In the genomic region with DNA sequence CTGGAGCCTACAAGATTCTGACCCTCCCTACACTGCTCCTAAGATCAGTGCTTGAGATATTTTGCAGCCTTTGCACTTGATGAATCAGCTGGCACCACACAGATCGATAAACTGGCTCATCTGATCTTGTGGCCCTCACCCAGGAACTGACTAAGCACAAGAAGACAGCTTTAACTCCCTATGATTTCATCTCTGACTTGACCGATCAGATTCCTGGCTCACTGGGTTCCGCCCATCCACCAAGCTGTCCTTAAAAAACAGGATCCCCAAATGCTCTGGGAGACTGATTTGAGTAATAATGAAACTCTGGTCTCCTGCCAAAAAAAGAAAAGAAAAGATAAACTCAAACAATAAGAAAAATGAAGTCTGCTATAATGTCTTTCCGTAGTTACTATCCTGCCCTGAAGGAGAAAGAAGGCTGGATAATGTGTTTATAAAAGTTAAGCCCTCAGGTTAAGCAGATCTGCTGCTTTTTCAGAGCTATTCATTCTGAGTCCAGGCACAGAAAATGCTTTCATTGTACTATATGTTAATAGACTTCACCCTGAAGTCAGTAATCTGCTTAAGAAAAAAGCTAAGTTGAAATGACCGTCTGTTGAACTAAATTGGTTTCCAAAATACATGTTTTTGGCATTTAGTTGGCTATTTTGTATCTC, we compare ENCODE assay signal across 1 cellular context.
TF ChIP-seq lines count a peak whose summit lies in the region.

No MANE protein-coding gene starts in this region.

TF ChIP-seq in GM23338, 12 proteins besides CTCF, POLR2A, EP300 and RAD21 (continued from another document):
- TF ChIP-seq, protein P1, sequence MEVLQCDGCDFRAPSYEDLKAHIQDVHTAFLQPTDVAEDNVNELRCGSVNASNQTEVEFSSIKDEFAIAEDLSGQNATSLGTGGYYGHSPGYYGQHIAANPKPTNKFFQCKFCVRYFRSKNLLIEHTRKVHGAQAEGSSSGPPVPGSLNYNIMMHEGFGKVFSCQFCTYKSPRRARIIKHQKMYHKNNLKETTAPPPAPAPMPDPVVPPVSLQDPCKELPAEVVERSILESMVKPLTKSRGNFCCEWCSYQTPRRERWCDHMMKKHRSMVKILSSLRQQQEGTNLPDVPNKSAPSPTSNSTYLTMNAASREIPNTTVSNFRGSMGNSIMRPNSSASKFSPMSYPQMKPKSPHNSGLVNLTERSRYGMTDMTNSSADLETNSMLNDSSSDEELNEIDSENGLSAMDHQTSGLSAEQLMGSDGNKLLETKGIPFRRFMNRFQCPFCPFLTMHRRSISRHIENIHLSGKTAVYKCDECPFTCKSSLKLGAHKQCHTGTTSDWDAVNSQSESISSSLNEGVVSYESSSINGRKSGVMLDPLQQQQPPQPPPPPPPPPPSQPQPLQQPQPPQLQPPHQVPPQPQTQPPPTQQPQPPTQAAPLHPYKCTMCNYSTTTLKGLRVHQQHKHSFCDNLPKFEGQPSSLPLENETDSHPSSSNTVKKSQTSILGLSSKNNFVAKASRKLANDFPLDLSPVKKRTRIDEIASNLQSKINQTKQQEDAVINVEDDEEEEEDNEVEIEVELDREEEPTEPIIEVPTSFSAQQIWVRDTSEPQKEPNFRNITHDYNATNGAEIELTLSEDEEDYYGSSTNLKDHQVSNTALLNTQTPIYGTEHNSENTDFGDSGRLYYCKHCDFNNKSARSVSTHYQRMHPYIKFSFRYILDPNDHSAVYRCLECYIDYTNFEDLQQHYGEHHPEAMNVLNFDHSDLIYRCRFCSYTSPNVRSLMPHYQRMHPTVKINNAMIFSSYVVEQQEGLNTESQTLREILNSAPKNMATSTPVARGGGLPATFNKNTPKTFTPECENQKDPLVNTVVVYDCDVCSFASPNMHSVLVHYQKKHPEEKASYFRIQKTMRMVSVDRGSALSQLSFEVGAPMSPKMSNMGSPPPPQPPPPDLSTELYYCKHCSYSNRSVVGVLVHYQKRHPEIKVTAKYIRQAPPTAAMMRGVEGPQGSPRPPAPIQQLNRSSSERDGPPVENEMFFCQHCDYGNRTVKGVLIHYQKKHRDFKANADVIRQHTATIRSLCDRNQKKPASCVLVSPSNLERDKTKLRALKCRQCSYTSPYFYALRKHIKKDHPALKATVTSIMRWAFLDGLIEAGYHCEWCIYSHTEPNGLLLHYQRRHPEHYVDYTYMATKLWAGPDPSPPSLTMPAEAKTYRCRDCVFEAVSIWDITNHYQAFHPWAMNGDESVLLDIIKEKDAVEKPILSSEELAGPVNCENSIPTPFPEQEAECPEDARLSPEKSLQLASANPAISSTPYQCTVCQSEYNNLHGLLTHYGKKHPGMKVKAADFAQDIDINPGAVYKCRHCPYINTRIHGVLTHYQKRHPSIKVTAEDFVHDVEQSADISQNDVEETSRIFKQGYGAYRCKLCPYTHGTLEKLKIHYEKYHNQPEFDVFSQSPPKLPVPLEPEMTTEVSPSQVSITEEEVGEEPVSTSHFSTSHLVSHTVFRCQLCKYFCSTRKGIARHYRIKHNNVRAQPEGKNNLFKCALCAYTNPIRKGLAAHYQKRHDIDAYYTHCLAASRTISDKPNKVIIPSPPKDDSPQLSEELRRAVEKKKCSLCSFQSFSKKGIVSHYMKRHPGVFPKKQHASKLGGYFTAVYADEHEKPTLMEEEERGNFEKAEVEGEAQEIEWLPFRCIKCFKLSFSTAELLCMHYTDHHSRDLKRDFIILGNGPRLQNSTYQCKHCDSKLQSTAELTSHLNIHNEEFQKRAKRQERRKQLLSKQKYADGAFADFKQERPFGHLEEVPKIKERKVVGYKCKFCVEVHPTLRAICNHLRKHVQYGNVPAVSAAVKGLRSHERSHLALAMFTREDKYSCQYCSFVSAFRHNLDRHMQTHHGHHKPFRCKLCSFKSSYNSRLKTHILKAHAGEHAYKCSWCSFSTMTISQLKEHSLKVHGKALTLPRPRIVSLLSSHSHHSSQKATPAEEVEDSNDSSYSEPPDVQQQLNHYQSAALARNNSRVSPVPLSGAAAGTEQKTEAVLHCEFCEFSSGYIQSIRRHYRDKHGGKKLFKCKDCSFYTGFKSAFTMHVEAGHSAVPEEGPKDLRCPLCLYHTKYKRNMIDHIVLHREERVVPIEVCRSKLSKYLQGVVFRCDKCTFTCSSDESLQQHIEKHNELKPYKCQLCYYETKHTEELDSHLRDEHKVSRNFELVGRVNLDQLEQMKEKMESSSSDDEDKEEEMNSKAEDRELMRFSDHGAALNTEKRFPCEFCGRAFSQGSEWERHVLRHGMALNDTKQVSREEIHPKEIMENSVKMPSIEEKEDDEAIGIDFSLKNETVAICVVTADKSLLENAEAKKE (CRISPR knock-in tag; IDR thresholded peaks at IDR 0.05): no peak
- TF ChIP-seq NANOG (IDR thresholded peaks at IDR 0.05; ENCODE audit: borderline replicate concordance) (no peak), STAT1 (IDR thresholded peaks at IDR 0.05; ENCODE audit: unreplicated experiment) (no peak)
TF ChIP-seq in GM23338: peak in this region for 0.
